28 cellular contexts compared by ENCODE assay signal in genomic region chr1:191155178-191155577, GRCh38.
"Had no signal": no experiment of that assay in that cellular context is flagged by ENCODE, and none has a peak within 500 bp of the region (broad histone marks: within the 10 kb centered on the region; RNA-seq: fewer than 3 reads in every experiment).

No MANE protein-coding gene starts in this region.

- H3K9me3 ChIP-seq: SJCRH30 had no signal

- H3K4me3 ChIP-seq: SJCRH30, SK-N-MC had no signal

- H3K36me3 ChIP-seq: SJCRH30 had no signal

- H3K4me1 ChIP-seq: SJCRH30 had no signal

- ATAC-seq: activated naive CD8-positive, alpha-beta T cell treated with anti-CD3 and anti-CD28 coated beads, Interleukin-2, amount 50 U/mL, for 24 hours; activated T-cell treated with anti-CD3 and anti-CD28 coated beads, Interleukin-2, amount 50 U/mL, for 4 hours; Panc1 had no signal

- DNase-seq: activated B cell treated with CpG ODN at 0.5 μM for 24 hours; activated CD4-positive, alpha-beta memory T cell treated with anti-CD3 and anti-CD28 coated beads for 36 hours; activated CD4-positive, alpha-beta T cell treated with anti-CD3 and anti-CD28 coated beads for 4 hours; activated CD4-positive, alpha-beta T cell treated with anti-CD3 and anti-CD28 coated beads, Interleukin-2, amount 50 U/mL, for 1 hour; activated CD4-positive, CD25-positive, alpha-beta regulatory T cell treated with anti-CD3 and anti-CD28 coated beads, Interleukin-2, amount 50 U/mL, for 72 hours; activated CD8-positive, alpha-beta memory T cell treated with anti-CD3 and anti-CD28 coated beads, Interleukin-2, amount 50 U/mL, for 4 hours; activated gamma-delta T cell treated with Interleukin-2 at 50 U/mL for 16 hours; activated naive CD4-positive, alpha-beta T cell treated with anti-CD3 and anti-CD28 coated beads for 36 hours; activated naive CD8-positive, alpha-beta T cell treated with anti-CD3 and anti-CD28 coated beads, Interleukin-2, amount 50 U/mL, for 24 hours; activated T-cell treated with anti-CD3 and anti-CD28 coated beads for 4 hours; activated T-cell treated with anti-CD3 and anti-CD28 coated beads, Interleukin-2, amount 50 U/mL, for 4 hours; anterior cingulate cortex; cerebellar nuclear complex; NCI-H1105; NCI-H1436; NCI-H1694; NCI-H1930; NCI-H2081 treated with DMSO at 0.1 percent for 48 hours; NCI-H226; NCI-H446 treated with DMSO at 0.1 percent for 48 hours; NCI-H524; NCI-H69; OCI-M1; SHP77; SJCRH30 had no signal

- H3K27ac ChIP-seq: SJCRH30, SK-N-MC, VCaP had no signal

- H3K27me3 ChIP-seq: SJCRH30 had no signal
